Comparison of ENCODE assay signal across 9 cellular contexts in genomic region chr18:59927246-59927825, GRCh38. TPM values are rescaled to one million over a fixed set of nuclear protein-coding genes. Genes with fewer than 3 reads are reported as not detected.
A peak's percentile ranks its signal among the peaks of the same experiment; 100 is the strongest.
DNase-seq lines count a peak whose midpoint lies in the region; ATAC-seq and TF ChIP-seq lines count a peak whose summit lies in the region.
"Had no signal": no experiment of that assay in that cellular context is flagged by ENCODE, and none has a peak within 500 bp of the region (broad histone marks: within the 10 kb centered on the region; RNA-seq: fewer than 3 reads in every experiment).

No MANE protein-coding gene starts in this region.

- ATAC-seq in GM19328 (IDR thresholded peaks at IDR 0.05; ENCODE audit: unreplicated experiment) (peak; percentile 78), HG03108 (IDR thresholded peaks at IDR 0.05; ENCODE audit: unreplicated experiment) (peak; percentile 58)

- no peaks in the 10 kb centered on the region for H3K27me3 Mint-ChIP-seq in Calu3 (ENCODE audit: unreplicated experiment)

- H3K4me3 Mint-ChIP-seq in Calu3 (ENCODE audit: low read depth, unreplicated experiment) = no peak overlapping the region

- no TSS peak for BruUV-seq in Calu3 (replicated peaks; lab: Mats Ljungman, UMichigan)

- H3K4me1 ChIP-seq in sigmoid colon = no peaks in the 10 kb centered on the region

- CTCF ChIA-PET in Calu3 (lab: Charles Lee) = interaction anchor here (0.8 to 1.1 kb wide), 4 partner anchors 22 to 28 kb away, joined by 3 read pairs; no protein-coding TSS in a partner anchor

- H3K36me3 Mint-ChIP-seq in Calu3 (ENCODE audit: insufficient read depth, unreplicated experiment) = no peaks in the 10 kb centered on the region

- intact Hi-C loops in Calu3 (cut with micrococcal nuclease; ENCODE audit: unreplicated experiment) = no loop called here
- intact Hi-C loops in sigmoid colon (cut with DNase I) = no loop called here

- peaks cover 31% of the 10 kb centered on the region for H3K4me1 Mint-ChIP-seq in Calu3 (ENCODE audit: low read depth, unreplicated experiment)

- peak; percentile 39 for DNase-seq in Calu3
- peak; percentile 55 to 66 for DNase-seq in cardiac fibroblast (ENCODE audit: low read depth in 2 of 2)
- DNase-seq in Kasumi-1 (lab: John Stamatoyannopoulos, UW) = no peak
- DNase-seq in HuH-7.5 (ENCODE audit: low spot score) = no peak
- DNase-seq in sigmoid colon = no peak
- no peak for DNase-seq in AG20443 (ENCODE audit: low spot score)

- TF ChIP-seq POLR2A in sigmoid colon (IDR thresholded peaks at IDR 0.05) = no peak

- no peaks in the 10 kb centered on the region for H3K9me3 Mint-ChIP-seq in Calu3 (ENCODE audit: low read depth, unreplicated experiment)

- no peaks in the 10 kb centered on the region for H3K9me3 ChIP-seq in sigmoid colon

- WGBS in sigmoid colon, 2 donors = 45 to 71% methylated on average over 5 of the region's 5 CpGs

- no peak for TF ChIP-seq CTCF in Calu3 (IDR thresholded peaks at IDR 0.05; ENCODE audit: unreplicated experiment)
- TF ChIP-seq CTCF in cardiac fibroblast (IDR thresholded peaks at IDR 0.05; ENCODE audit: low read depth, low read length) = no peak
- no peak for TF ChIP-seq CTCF in sigmoid colon (IDR thresholded peaks at IDR 0.05)

- no peaks in the 10 kb centered on the region for H3K27me3 ChIP-seq in sigmoid colon

- H3K36me3 ChIP-seq in sigmoid colon = no peaks in the 10 kb centered on the region

- H3K27ac Mint-ChIP-seq in Calu3 (ENCODE audit: unreplicated experiment) = peak overlapping the region; percentile 13

- no peak overlapping the region for H3K27ac ChIP-seq in sigmoid colon
- H3K27ac ChIP-seq: SK-N-MC had no signal

- no peak for TF ChIP-seq EP300 in sigmoid colon (IDR thresholded peaks at IDR 0.05)

- H3K4me3 ChIP-seq in cardiac fibroblast (replicated peaks in 1 of 2; ENCODE audit: low read depth in 2 of 2, low read length in 2 of 2) (no peak overlapping the region), sigmoid colon (no peak overlapping the region)
- H3K4me3 ChIP-seq: SK-N-MC had no signal

RNA-seq across cellular contexts. Expression of gene PMAIP1, which starts 27.5 kb away (rescaled TPM):
- total RNA-seq in Calu3 (2022) (56.1 and 75.4 TPM in 2 replicates), sigmoid colon (1 to 10 TPM in 2 of 4 donors, under 1 TPM in 1, not detected in 1; 0.99 to 9.5 (median 1.1) TPM)
- polyA plus RNA-seq in sigmoid colon = 1 to 10 TPM; 1.8 to 8.8 (median 6.9) TPM

Comparison
In these comparisons a context has a peak if more than half of its experiments do, and no peak if none do; other contexts are left out.
1. DNase-seq: peak in Calu3 (single experiment) and cardiac fibroblast (2 of 2); none in Kasumi-1 (0 of 2), HuH-7.5 (single experiment), sigmoid colon (single experiment) and AG20443 (single experiment).